Comparison of ENCODE assay signal across 1 cellular context in genomic region chr1:16996845-16997244, GRCh38.
TF ChIP-seq lines count a peak whose summit lies in the region.

No MANE protein-coding gene starts in this region.

TF ChIP-seq in SK-N-SH, 30 proteins besides CTCF, POLR2A, EP300 and RAD21 (continued from another document):
- TF ChIP-seq MAX (IDR thresholded peaks at IDR 0.05; ENCODE audit: low read depth) (no peak), PBX3 (IDR thresholded peaks at IDR 0.05) (no peak), RFX5 (IDR thresholded peaks at IDR 0.05; ENCODE audit: low read length) (no peak), RXRA (IDR thresholded peaks at IDR 0.05; ENCODE audit: borderline replicate concordance, low read depth) (no peak), TCF12 (IDR thresholded peaks at IDR 0.05) (no peak), FOXJ3 (CRISPR knock-in tag; IDR thresholded peaks at IDR 0.05) (no peak)
